ENCODE assay signal across 11 cellular contexts in genomic region chr20:50520222-50520877, GRCh38. TPM values are rescaled to one million over a fixed set of nuclear protein-coding genes. Genes with fewer than 3 reads are reported as not detected.
DNase-seq lines count a peak whose midpoint lies in the region; ATAC-seq and TF ChIP-seq lines count a peak whose summit lies in the region.
"Had no signal": no experiment of that assay in that cellular context is flagged by ENCODE, and none has a peak within 500 bp of the region (broad histone marks: within the 10 kb centered on the region; RNA-seq: fewer than 3 reads in every experiment).

No MANE protein-coding gene starts in this region.

- H3K27ac ChIP-seq in left ventricle myocardium inferior (replicated peaks): peak overlapping the region; percentile 14
- H3K27ac ChIP-seq in transverse colon: peak overlapping the region; percentile 74 to 93 (median 76)
- H3K27ac ChIP-seq: brain microvascular endothelial cell, SJCRH30 had no signal

- H3K9ac ChIP-seq in iPS-15b (ENCODE audit: low read depth, low read length): peak overlapping the region; percentile 16

- H3K36me3 ChIP-seq in left ventricle myocardium inferior (no peaks in the 10 kb centered on the region), iPS-15b (ENCODE audit: control insufficient read depth, insufficient read depth, low read length) (no peaks in the 10 kb centered on the region), transverse colon (no peaks in the 10 kb centered on the region)

- H3K9me3 ChIP-seq in left ventricle myocardium inferior (replicated peaks) (no peaks in the 10 kb centered on the region), iPS-15b (ENCODE audit: control insufficient read depth, insufficient read depth, low read length) (no peaks in the 10 kb centered on the region), transverse colon (no peaks in the 10 kb centered on the region)
- H3K9me3 ChIP-seq: SJCRH30 had no signal

- in situ Hi-C loops in transverse colon (cut with MboI; ENCODE audit: low pct_ligation_motif_present in 1 of 4, low pct_unique_long_range_greater_than_20kb in 1 of 4, low sequenced_read_pairs in 3 of 4): no loop called here

- TF ChIP-seq POLR2A in transverse colon (IDR thresholded peaks at IDR 0.05): no peak

- ATAC-seq in left cardiac atrium: no peak
- no peak for ATAC-seq in sciatic nerve

- H3K4me1 ChIP-seq in left ventricle myocardium inferior (peaks cover 89% of the 10 kb centered on the region), iPS-15b (ENCODE audit: control insufficient read depth, insufficient read depth, low read length) (no peaks in the 10 kb centered on the region), transverse colon (peaks cover 53 to 90% (median 83%) of the 10 kb centered on the region in 4 donors)

- H3K4me3 ChIP-seq in left ventricle myocardium inferior (no peak overlapping the region), iPS-15b (ENCODE audit: low read depth, low read length) (no peak overlapping the region), transverse colon (no peak overlapping the region)
- H3K4me3 ChIP-seq: SJCRH30 had no signal

- no peak for DNase-seq in left ventricle myocardium inferior
- no peak for DNase-seq in left cardiac atrium
- DNase-seq in activated CD8-positive, alpha-beta memory T cell treated with anti-CD3 and anti-CD28 coated beads for 24 hours: peak; percentile 66
- DNase-seq in transverse colon: peak; percentile 38
- DNase-seq in SKM-1 (lab: John Stamatoyannopoulos, UW; ENCODE audit: unreplicated experiment): no peak
- DNase-seq in sciatic nerve (ENCODE audit: low spot score): no peak
- DNase-seq in SIG-M5 (lab: John Stamatoyannopoulos, UW): no peak
- DNase-seq: brain microvascular endothelial cell, NCI-H1105, SJCRH30 had no signal

- TF ChIP-seq CTCF in left ventricle myocardium inferior (IDR thresholded peaks at IDR 0.05; ENCODE audit: borderline replicate concordance): no peak
- no peak for TF ChIP-seq CTCF in transverse colon (IDR thresholded peaks at IDR 0.05)

- no peak for TF ChIP-seq EP300 in transverse colon (IDR thresholded peaks at IDR 0.05; ENCODE audit: low read depth)

- H3K27me3 ChIP-seq in left ventricle myocardium inferior (ENCODE audit: low read depth) (no peaks in the 10 kb centered on the region), iPS-15b (ENCODE audit: control insufficient read depth, insufficient read depth, low read length) (no peaks in the 10 kb centered on the region), transverse colon (no peaks in the 10 kb centered on the region)
- H3K27me3 ChIP-seq: brain microvascular endothelial cell, SJCRH30 had no signal

- 77 to 85% methylated on average over 6 to 7 of the region's 7 CpGs for WGBS in transverse colon (ENCODE audit: low coverage in 1 of 2), 2 donors

- intact Hi-C loops in left ventricle myocardium inferior (cut with micrococcal nuclease) (no loop called here), left cardiac atrium (cut with DNase I) (loop anchor here in 1 of 2 donors (5.0 kb wide), 1 partner anchor 42 kb away; no protein-coding TSS in a partner anchor), transverse colon (cut with DNase I; ENCODE audit: low total_unique reads) (no loop called here), sciatic nerve (cut with DNase I) (no loop called here)

RNA-seq across cellular contexts. Expression of gene PTPN1, which starts 10.2 kb away (rescaled TPM):
- total RNA-seq in left ventricle myocardium inferior (25.7 TPM), left cardiac atrium (10 to 100 TPM; 22.8 to 40.4 TPM), transverse colon (10 to 100 TPM; 19.3 to 34.8 (median 28.8) TPM), sciatic nerve (25.8 TPM)

Comparison
In these comparisons a context has a peak if more than half of its experiments do, and no peak if none do; other contexts are left out.
1. DNase-seq: peak in activated CD8-positive, alpha-beta memory T cell treated with anti-CD3 and anti-CD28 coated beads for 24 hours (single experiment) and transverse colon (single experiment); none in left ventricle myocardium inferior (single experiment), left cardiac atrium (single experiment), SKM-1 (single experiment), sciatic nerve (single experiment) and SIG-M5 (single experiment).